Comparison of ENCODE assay signal across 23 cellular contexts in genomic region chr1:5839811-5840550, GRCh38.
DNase-seq lines count a peak whose midpoint lies in the region; ATAC-seq and TF ChIP-seq lines count a peak whose summit lies in the region.
"Had no signal": no experiment of that assay in that cellular context is flagged by ENCODE, and none has a peak within 500 bp of the region (broad histone marks: within the 10 kb centered on the region; RNA-seq: fewer than 3 reads in every experiment).

No MANE protein-coding gene starts in this region.

- H3K4me2 ChIP-seq in neuronal stem cell (ENCODE audit: insufficient read depth, low read length, poor library complexity, severe bottlenecking) = no peak overlapping the region
- H3K4me2 ChIP-seq: A549; BLaER1 treated with 17β-estradiol and CSF1 and Interleukin-3, amounts not matched to agents 10 nM and 100 nM; GM23338 had no signal

- peaks cover 9% of the 10 kb centered on the region for H3K4me1 Mint-ChIP-seq in glutamatergic neuron (ENCODE audit: low read depth, unreplicated experiment)
- H3K4me1 Mint-ChIP-seq: CD14-positive monocyte; CD8-positive, alpha-beta memory T cell had no signal

- peak overlapping the region; percentile 48 for H3K27ac Mint-ChIP-seq in glutamatergic neuron (ENCODE audit: unreplicated experiment)
- H3K27ac Mint-ChIP-seq: CD14-positive monocyte; CD4-positive, alpha-beta T cell; CD8-positive, alpha-beta memory T cell; GM23338 had no signal

- H2BK5ac ChIP-seq in neuronal stem cell (ENCODE audit: low read length) = no peak overlapping the region

- H3K9me3 ChIP-seq in right cardiac atrium (ENCODE audit: control insufficient read depth, low read length) (no peaks in the 10 kb centered on the region), neuronal stem cell (replicated peaks in 1 of 2; ENCODE audit: control insufficient read depth in 2 of 2, insufficient read depth in 1 of 2, low read depth in 1 of 2, low read length in 2 of 2) (no peaks in the 10 kb centered on the region)
- H3K9me3 ChIP-seq: A549; BE2C; BLaER1 treated with 17β-estradiol and CSF1 and Interleukin-3, amounts not matched to agents 10 nM and 100 nM had no signal

- WGBS in right cardiac atrium = 79% methylated on average over 11 of the region's 11 CpGs
- no CpG with 5 or more reads among the region's 11 CpGs for WGBS in neuronal stem cell (ENCODE audit: extremely low coverage in 2 of 2, insufficient read length in 2 of 2, insufficient replicate concordance in 1 of 2), 2 donors

- no peaks in the 10 kb centered on the region for H3K36me3 Mint-ChIP-seq in glutamatergic neuron (ENCODE audit: unreplicated experiment)
- H3K36me3 Mint-ChIP-seq: CD14-positive monocyte; CD8-positive, alpha-beta memory T cell had no signal

- H2BK12ac ChIP-seq in neuronal stem cell (ENCODE audit: low read length) = no peak overlapping the region

- no peak overlapping the region for H2AK5ac ChIP-seq in neuronal stem cell (ENCODE audit: low read depth, low read length)

- H3K23ac ChIP-seq in neuronal stem cell (ENCODE audit: low read depth, low read length, poor library complexity) = peak overlapping the region; percentile 13

- no peak overlapping the region for H3K4me3 Mint-ChIP-seq in glutamatergic neuron (ENCODE audit: unreplicated experiment)
- H3K4me3 Mint-ChIP-seq: CD14-positive monocyte; CD4-positive, alpha-beta T cell; CD8-positive, alpha-beta memory T cell; GM23338 had no signal

- no peaks in the 10 kb centered on the region for H3K79me1 ChIP-seq in neuronal stem cell (ENCODE audit: low read depth, low read length)

- H2AFZ ChIP-seq in neuronal stem cell (ENCODE audit: low read length) = no peak overlapping the region
- H2AFZ ChIP-seq: GM23338 had no signal

- H4K8ac ChIP-seq in neuronal stem cell (ENCODE audit: low read depth, low read length) = no peak overlapping the region

- H3K4ac ChIP-seq in neuronal stem cell (ENCODE audit: low read length) = no peak overlapping the region

- no peaks in the 10 kb centered on the region for H3K36me3 ChIP-seq in neuronal stem cell (replicated peaks in 1 of 2; ENCODE audit: control insufficient read depth in 2 of 2, insufficient read depth in 2 of 2, low read length in 2 of 2)
- H3K36me3 ChIP-seq: BE2C; BLaER1 treated with 17β-estradiol and CSF1 and Interleukin-3, amounts not matched to agents 10 nM and 100 nM had no signal

- no peak overlapping the region for H2BK15ac ChIP-seq in neuronal stem cell (ENCODE audit: low read length)

- ATAC-seq in right cardiac atrium (no peak), left cardiac atrium (no peak), HG03045 (IDR thresholded peaks at IDR 0.05; ENCODE audit: unreplicated experiment) (no peak), HG03097 (IDR thresholded peaks at IDR 0.05; ENCODE audit: low FRiP score, unreplicated experiment) (no peak)
- ATAC-seq: A549, GM23338 had no signal

- no peak overlapping the region for H3K9ac ChIP-seq in neuronal stem cell (ENCODE audit: low read depth, low read length, poor library complexity)
- H3K9ac ChIP-seq: BLaER1 treated with 17β-estradiol and CSF1 and Interleukin-3, amounts not matched to agents 10 nM and 100 nM had no signal

- DNase-seq in right cardiac atrium = peak in 2 of 3 donors; percentile 14 to 24
- no peak for DNase-seq in left cardiac atrium
- no peak for DNase-seq in glutamatergic neuron
- DNase-seq in neuronal stem cell (ENCODE audit: low spot score) = no peak
- no peak for DNase-seq in SIG-M5 treated with dmso at 0.1 percent for 504 hours (lab: John Stamatoyannopoulos, UW; ENCODE audit: unreplicated experiment)
- DNase-seq: 8988T; ACHN; AML-193; BE2C; CD4-positive, alpha-beta T cell; DMS 273 treated with DMSO at 0.1 percent for 48 hours; DMS79; EL; GDM1; H7; HCEC 1CT had no signal

- no peak overlapping the region for H3K4me3 ChIP-seq in right cardiac atrium (ENCODE audit: low read length)
- no peak overlapping the region for H3K4me3 ChIP-seq in neuronal stem cell (ENCODE audit: low read length in 2 of 2)
- H3K4me3 ChIP-seq: A549; BLaER1 treated with 17β-estradiol and CSF1 and Interleukin-3, amounts not matched to agents 10 nM and 100 nM; GM23338 had no signal

- H3K27ac ChIP-seq in right cardiac atrium (ENCODE audit: low read length) (no peak overlapping the region), neuronal stem cell (replicated peaks; ENCODE audit: low read length) (no peak overlapping the region)
- H3K27ac ChIP-seq: A549; BLaER1 treated with 17β-estradiol and CSF1 and Interleukin-3, amounts not matched to agents 10 nM and 100 nM had no signal

- H3K27me3 Mint-ChIP-seq in glutamatergic neuron (ENCODE audit: unreplicated experiment) = peaks cover 3% of the 10 kb centered on the region

- H3K18ac ChIP-seq in neuronal stem cell (ENCODE audit: low read length) = peak overlapping the region; percentile 24

- no peak for TF ChIP-seq CTCF in glutamatergic neuron (IDR thresholded peaks at IDR 0.05; ENCODE audit: partially characterized antibody, unreplicated experiment)

- peaks cover 6% of the 10 kb centered on the region for H3K9me3 Mint-ChIP-seq in glutamatergic neuron (ENCODE audit: unreplicated experiment)
- H3K9me3 Mint-ChIP-seq: CD14-positive monocyte; CD4-positive, alpha-beta T cell; CD8-positive, alpha-beta memory T cell; GM23338 had no signal

- intact Hi-C loops in right cardiac atrium (cut with DNase I) (no loop called here), left cardiac atrium (cut with DNase I) (no loop called here)

- H3K4me1 ChIP-seq in right cardiac atrium (ENCODE audit: control insufficient read depth, insufficient read depth, low read length) (no peaks in the 10 kb centered on the region), neuronal stem cell (ENCODE audit: control insufficient read depth in 2 of 2, insufficient read depth in 1 of 2, low read depth in 1 of 2, low read length in 2 of 2) (peaks cover 0 to 2% of the 10 kb centered on the region in 2 donors)
- H3K4me1 ChIP-seq: A549, BE2C had no signal

- H3K14ac ChIP-seq in neuronal stem cell (ENCODE audit: low read length) = peak overlapping the region; percentile 67

- H4K91ac ChIP-seq in neuronal stem cell (ENCODE audit: low read depth, low read length, poor library complexity) = no peak overlapping the region

- H2BK120ac ChIP-seq in neuronal stem cell (ENCODE audit: low read depth, low read length) = no peak overlapping the region

- no peaks in the 10 kb centered on the region for H3K27me3 ChIP-seq in right cardiac atrium (ENCODE audit: control insufficient read depth, insufficient read depth)
- peaks cover 0 to 47% (median 0%) of the 10 kb centered on the region in 3 experiments for H3K27me3 ChIP-seq in neuronal stem cell (ENCODE audit: control insufficient read depth in 3 of 3, insufficient read depth in 3 of 3, low read depth in 1 of 3, low read length in 3 of 3)
- H3K27me3 ChIP-seq: BE2C had no signal

Comparison
In these comparisons a context has a peak if more than half of its experiments do, and no peak if none do; other contexts are left out.
1. DNase-seq: peak in right cardiac atrium (2 of 3); none in left cardiac atrium (single experiment), glutamatergic neuron (single experiment), neuronal stem cell (single experiment) and SIG-M5 treated with dmso at 0.1 percent for 504 hours (single experiment).